In the genomic region with DNA sequence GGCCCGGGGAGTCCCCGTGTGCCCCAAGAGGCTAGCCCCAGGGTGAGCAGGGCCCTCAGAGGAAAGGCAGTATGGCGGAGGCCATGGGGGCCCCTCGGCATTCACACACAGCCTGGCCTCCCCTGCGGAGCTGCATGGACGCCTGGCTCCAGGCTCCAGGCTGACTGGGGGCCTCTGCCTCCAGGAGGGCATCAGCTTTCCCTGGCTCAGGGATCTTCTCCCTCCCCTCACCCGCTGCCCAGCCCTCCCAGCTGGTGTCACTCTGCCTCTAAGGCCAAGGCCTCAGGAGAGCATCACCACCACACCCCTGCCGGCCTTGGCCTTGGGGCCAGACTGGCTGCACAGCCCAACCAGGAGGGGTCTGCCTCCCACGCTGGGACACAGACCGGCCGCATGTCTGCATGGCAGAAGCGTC, we compare ENCODE assay signal across 1 cellular context.
A peak's percentile ranks its signal among the peaks of the same experiment; 100 is the strongest.
TF ChIP-seq lines count a peak whose summit lies in the region.

No MANE protein-coding gene starts in this region.

TF ChIP-seq in HepG2, 621 proteins besides CTCF, POLR2A, EP300 and RAD21 (continued from another document and continues in another):
- TF ChIP-seq ZNF292 (CRISPR knock-in tag; IDR thresholded peaks at IDR 0.05; ENCODE audit: borderline replicate concordance, low read depth) (peak; percentile 69; the same call in 1 of the 2 replicates), TGIF2 (CRISPR knock-in tag; IDR thresholded peaks at IDR 0.05) (no peak), KAT8 (CRISPR knock-in tag; IDR thresholded peaks at IDR 0.05) (no peak), IRF2 (CRISPR knock-in tag; IDR thresholded peaks at IDR 0.05) (0 out of 2 replicates have a peak, but pooled peaks have one; percentile 28), NRL (CRISPR knock-in tag; IDR thresholded peaks at IDR 0.05; ENCODE audit: borderline replicate concordance) (no peak), ZNF367 (CRISPR knock-in tag; IDR thresholded peaks at IDR 0.05; ENCODE audit: borderline replicate concordance) (no peak), CEBPB (IDR thresholded peaks at IDR 0.05; ENCODE audit: borderline replicate concordance, low read depth, low read length) (no peak), ZSCAN9 (CRISPR knock-in tag; IDR thresholded peaks at IDR 0.05; ENCODE audit: borderline replicate concordance) (no peak), HNRNPK (IDR thresholded peaks at IDR 0.05; ENCODE audit: low read depth, low read length, poor library complexity, severe bottlenecking) (no peak), GLI4 (CRISPR knock-in tag; IDR thresholded peaks at IDR 0.05; ENCODE audit: borderline replicate concordance) (no peak), TEF (CRISPR knock-in tag; IDR thresholded peaks at IDR 0.05) (no peak), MAFF (IDR thresholded peaks at IDR 0.05; ENCODE audit: low read depth, low read length) (no peak), BRCA1 (CRISPR knock-in tag; IDR thresholded peaks at IDR 0.05) (no peak), MAF1 (CRISPR knock-in tag; IDR thresholded peaks at IDR 0.05; ENCODE audit: borderline replicate concordance) (no peak), IKZF4 (CRISPR knock-in tag; IDR thresholded peaks at IDR 0.05; ENCODE audit: borderline replicate concordance, low read depth, not compliant biosample characterization) (no peak), ZNF83 (CRISPR knock-in tag; IDR thresholded peaks at IDR 0.05; ENCODE audit: borderline replicate concordance) (no peak), LCORL (IDR thresholded peaks at IDR 0.05) (no peak), LCORL (CRISPR knock-in tag; IDR thresholded peaks at IDR 0.05) (peak; percentile 63), ZNF501 (CRISPR knock-in tag; IDR thresholded peaks at IDR 0.05) (no peak), ZEB1 (IDR thresholded peaks at IDR 0.05; ENCODE audit: insufficient replicate concordance, low read depth) (no peak), ZFP62 (CRISPR knock-in tag; IDR thresholded peaks at IDR 0.05) (no peak), HNRNPLL (IDR thresholded peaks at IDR 0.05; ENCODE audit: low read depth, low read length, poor library complexity, severe bottlenecking) (no peak), HNF4A (CRISPR knock-in tag; IDR thresholded peaks at IDR 0.05) (peak; percentile 68), ARNTL (CRISPR knock-in tag; IDR thresholded peaks at IDR 0.05) (no peak), SIN3A (IDR thresholded peaks at IDR 0.05; ENCODE audit: borderline replicate concordance, low read depth, low read length) (no peak), JUN (CRISPR knock-in tag; IDR thresholded peaks at IDR 0.05) (no peak), RBM39 (IDR thresholded peaks at IDR 0.05; ENCODE audit: low read depth, low read length, poor library complexity, severe bottlenecking) (no peak), ZNF616 (CRISPR knock-in tag; IDR thresholded peaks at IDR 0.05; ENCODE audit: low read depth) (no peak), KLF11 (CRISPR knock-in tag; IDR thresholded peaks at IDR 0.05) (no peak), MXD3 (CRISPR knock-in tag; IDR thresholded peaks at IDR 0.05) (no peak), ZNF780A (CRISPR knock-in tag; IDR thresholded peaks at IDR 0.05) (no peak), GABPA (IDR thresholded peaks at IDR 0.05; ENCODE audit: low read depth, low read length) (no peak), GABPA (CRISPR knock-in tag; IDR thresholded peaks at IDR 0.05; ENCODE audit: low read depth) (no peak), MTA1 (CRISPR knock-in tag; IDR thresholded peaks at IDR 0.05; ENCODE audit: borderline replicate concordance) (peak; percentile 76; the same call in 1 of the 2 replicates), MYC (CRISPR knock-in tag; IDR thresholded peaks at IDR 0.05; ENCODE audit: borderline replicate concordance) (peak; percentile 36; the same call in 1 of the 2 replicates), BCLAF1 (IDR thresholded peaks at IDR 0.05) (no peak), GATA4 (IDR thresholded peaks at IDR 0.05; ENCODE audit: borderline replicate concordance, low read depth) (no peak), NCOA2 (CRISPR knock-in tag; IDR thresholded peaks at IDR 0.05) (no peak), FLYWCH1 (CRISPR knock-in tag; IDR thresholded peaks at IDR 0.05) (no peak), HOXA3 (CRISPR knock-in tag; IDR thresholded peaks at IDR 0.05) (no peak), RBM22 (optimal IDR thresholded peaks at IDR 0.05; ENCODE audit: low read length) (no peak)
- TF ChIP-seq, protein P1, sequence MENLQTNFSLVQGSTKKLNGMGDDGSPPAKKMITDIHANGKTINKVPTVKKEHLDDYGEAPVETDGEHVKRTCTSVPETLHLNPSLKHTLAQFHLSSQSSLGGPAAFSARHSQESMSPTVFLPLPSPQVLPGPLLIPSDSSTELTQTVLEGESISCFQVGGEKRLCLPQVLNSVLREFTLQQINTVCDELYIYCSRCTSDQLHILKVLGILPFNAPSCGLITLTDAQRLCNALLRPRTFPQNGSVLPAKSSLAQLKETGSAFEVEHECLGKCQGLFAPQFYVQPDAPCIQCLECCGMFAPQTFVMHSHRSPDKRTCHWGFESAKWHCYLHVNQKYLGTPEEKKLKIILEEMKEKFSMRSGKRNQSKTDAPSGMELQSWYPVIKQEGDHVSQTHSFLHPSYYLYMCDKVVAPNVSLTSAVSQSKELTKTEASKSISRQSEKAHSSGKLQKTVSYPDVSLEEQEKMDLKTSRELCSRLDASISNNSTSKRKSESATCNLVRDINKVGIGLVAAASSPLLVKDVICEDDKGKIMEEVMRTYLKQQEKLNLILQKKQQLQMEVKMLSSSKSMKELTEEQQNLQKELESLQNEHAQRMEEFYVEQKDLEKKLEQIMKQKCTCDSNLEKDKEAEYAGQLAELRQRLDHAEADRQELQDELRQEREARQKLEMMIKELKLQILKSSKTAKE (CRISPR knock-in tag; IDR thresholded peaks at IDR 0.05; ENCODE audit: borderline replicate concordance) = peak; percentile 59; the same call in 1 of the 2 replicates
- TF ChIP-seq, protein P2, sequence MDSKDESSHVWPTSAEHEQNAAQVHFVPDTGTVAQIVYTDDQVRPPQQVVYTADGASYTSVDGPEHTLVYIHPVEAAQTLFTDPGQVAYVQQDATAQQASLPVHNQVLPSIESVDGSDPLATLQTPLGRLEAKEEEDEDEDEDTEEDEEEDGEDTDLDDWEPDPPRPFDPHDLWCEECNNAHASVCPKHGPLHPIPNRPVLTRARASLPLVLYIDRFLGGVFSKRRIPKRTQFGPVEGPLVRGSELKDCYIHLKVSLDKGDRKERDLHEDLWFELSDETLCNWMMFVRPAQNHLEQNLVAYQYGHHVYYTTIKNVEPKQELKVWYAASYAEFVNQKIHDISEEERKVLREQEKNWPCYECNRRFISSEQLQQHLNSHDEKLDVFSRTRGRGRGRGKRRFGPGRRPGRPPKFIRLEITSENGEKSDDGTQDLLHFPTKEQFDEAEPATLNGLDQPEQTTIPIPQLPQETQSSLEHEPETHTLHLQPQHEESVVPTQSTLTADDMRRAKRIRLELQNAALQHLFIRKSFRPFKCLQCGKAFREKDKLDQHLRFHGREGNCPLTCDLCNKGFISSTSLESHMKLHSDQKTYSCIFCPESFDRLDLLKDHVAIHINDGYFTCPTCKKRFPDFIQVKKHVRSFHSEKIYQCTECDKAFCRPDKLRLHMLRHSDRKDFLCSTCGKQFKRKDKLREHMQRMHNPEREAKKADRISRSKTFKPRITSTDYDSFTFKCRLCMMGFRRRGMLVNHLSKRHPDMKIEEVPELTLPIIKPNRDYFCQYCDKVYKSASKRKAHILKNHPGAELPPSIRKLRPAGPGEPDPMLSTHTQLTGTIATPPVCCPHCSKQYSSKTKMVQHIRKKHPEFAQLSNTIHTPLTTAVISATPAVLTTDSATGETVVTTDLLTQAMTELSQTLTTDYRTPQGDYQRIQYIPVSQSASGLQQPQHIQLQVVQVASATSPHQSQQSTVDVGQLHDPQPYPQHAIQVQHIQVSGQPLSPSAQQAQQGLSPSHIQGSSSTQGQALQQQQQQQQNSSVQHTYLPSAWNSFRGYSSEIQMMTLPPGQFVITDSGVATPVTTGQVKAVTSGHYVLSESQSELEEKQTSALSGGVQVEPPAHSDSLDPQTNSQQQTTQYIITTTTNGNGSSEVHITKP (CRISPR knock-in tag; IDR thresholded peaks at IDR 0.05; ENCODE audit: low read depth) = peak; percentile 78; the same call in 1 of the 2 replicates
- TF ChIP-seq, protein P3, sequence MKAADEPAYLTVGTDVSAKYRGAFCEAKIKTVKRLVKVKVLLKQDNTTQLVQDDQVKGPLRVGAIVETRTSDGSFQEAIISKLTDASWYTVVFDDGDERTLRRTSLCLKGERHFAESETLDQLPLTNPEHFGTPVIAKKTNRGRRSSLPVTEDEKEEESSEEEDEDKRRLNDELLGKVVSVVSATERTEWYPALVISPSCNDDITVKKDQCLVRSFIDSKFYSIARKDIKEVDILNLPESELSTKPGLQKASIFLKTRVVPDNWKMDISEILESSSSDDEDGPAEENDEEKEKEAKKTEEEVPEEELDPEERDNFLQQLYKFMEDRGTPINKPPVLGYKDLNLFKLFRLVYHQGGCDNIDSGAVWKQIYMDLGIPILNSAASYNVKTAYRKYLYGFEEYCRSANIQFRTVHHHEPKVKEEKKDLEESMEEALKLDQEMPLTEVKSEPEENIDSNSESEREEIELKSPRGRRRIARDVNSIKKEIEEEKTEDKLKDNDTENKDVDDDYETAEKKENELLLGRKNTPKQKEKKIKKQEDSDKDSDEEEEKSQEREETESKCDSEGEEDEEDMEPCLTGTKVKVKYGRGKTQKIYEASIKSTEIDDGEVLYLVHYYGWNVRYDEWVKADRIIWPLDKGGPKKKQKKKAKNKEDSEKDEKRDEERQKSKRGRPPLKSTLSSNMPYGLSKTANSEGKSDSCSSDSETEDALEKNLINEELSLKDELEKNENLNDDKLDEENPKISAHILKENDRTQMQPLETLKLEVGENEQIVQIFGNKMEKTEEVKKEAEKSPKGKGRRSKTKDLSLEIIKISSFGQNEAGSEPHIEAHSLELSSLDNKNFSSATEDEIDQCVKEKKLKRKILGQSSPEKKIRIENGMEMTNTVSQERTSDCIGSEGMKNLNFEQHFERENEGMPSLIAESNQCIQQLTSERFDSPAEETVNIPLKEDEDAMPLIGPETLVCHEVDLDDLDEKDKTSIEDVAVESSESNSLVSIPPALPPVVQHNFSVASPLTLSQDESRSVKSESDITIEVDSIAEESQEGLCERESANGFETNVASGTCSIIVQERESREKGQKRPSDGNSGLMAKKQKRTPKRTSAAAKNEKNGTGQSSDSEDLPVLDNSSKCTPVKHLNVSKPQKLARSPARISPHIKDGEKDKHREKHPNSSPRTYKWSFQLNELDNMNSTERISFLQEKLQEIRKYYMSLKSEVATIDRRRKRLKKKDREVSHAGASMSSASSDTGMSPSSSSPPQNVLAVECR (CRISPR knock-in tag; IDR thresholded peaks at IDR 0.05; ENCODE audit: borderline replicate concordance) = peak; percentile 37; the same call in 1 of the 2 replicates
- TF ChIP-seq, protein P4, sequence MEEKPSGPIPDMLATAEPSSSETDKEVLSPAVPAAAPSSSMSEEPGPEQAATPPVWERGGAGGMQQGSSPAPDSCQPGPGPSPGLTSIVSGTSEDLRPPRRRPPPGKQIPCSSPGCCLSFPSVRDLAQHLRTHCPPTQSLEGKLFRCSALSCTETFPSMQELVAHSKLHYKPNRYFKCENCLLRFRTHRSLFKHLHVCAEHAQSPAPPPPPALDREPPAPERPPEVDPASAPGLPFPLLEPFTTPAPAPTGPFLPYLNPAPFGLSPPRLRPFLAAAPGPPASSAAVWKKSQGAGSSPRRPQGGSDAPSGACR (CRISPR knock-in tag; IDR thresholded peaks at IDR 0.05) = 0 out of 2 replicates have a peak, but pooled peaks have one; percentile 53
- TF ChIP-seq, protein P5, sequence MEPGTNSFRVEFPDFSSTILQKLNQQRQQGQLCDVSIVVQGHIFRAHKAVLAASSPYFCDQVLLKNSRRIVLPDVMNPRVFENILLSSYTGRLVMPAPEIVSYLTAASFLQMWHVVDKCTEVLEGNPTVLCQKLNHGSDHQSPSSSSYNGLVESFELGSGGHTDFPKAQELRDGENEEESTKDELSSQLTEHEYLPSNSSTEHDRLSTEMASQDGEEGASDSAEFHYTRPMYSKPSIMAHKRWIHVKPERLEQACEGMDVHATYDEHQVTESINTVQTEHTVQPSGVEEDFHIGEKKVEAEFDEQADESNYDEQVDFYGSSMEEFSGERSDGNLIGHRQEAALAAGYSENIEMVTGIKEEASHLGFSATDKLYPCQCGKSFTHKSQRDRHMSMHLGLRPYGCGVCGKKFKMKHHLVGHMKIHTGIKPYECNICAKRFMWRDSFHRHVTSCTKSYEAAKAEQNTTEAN (CRISPR knock-in tag; conservative IDR thresholded peaks at IDR 0.05) = no peak
